ENCODE assay signal across 15 cellular contexts in genomic region chr17:77212833-77213777, GRCh38.
DNase-seq lines count a peak whose midpoint lies in the region; ATAC-seq and TF ChIP-seq lines count a peak whose summit lies in the region.
"Had no signal": no experiment of that assay in that cellular context is flagged by ENCODE, and none has a peak within 500 bp of the region (broad histone marks: within the 10 kb centered on the region; RNA-seq: fewer than 3 reads in every experiment).

No MANE protein-coding gene starts in this region.

- H3K4me3 Mint-ChIP-seq in activated B cell treated with CpG ODN at 0.5 μM for 24 hours = peak overlapping the region; percentile 70
- H3K4me3 Mint-ChIP-seq: activated CD4-positive, alpha-beta T cell treated with anti-CD3 and anti-CD28 coated beads for 36 hours had no signal

- H3K27me3 ChIP-seq in H7 (ENCODE audit: control insufficient read depth, insufficient read depth, low read length) (no peaks in the 10 kb centered on the region), transverse colon (no peaks in the 10 kb centered on the region)
- H3K27me3 ChIP-seq: gastroesophageal sphincter had no signal

- peaks cover 49% of the 10 kb centered on the region for H3K4me1 Mint-ChIP-seq in activated B cell treated with CpG ODN at 0.5 μM for 24 hours
- H3K4me1 Mint-ChIP-seq: activated CD4-positive, alpha-beta T cell treated with anti-CD3 and anti-CD28 coated beads for 36 hours had no signal

- peak overlapping the region; percentile 33 to 71 (median 49) for H3K27ac ChIP-seq in transverse colon
- H3K27ac ChIP-seq: GM23248 had no signal

- intact Hi-C loops in activated B cell treated with CpG ODN at 0.5 μM for 24 hours (cut with micrococcal nuclease) = loop anchor here (1.0 kb wide), 2 partner anchors 34 to 73 kb away; partner anchors contain the start of gene SEC14L1
- intact Hi-C loops in transverse colon (cut with DNase I; ENCODE audit: low total_unique reads) = no loop called here

- DNase-seq in H7 = peak; percentile 56
- no peak for DNase-seq in activated B cell treated with CpG ODN at 0.5 μM for 24 hours
- DNase-seq in left kidney (ENCODE audit: low read depth, low spot score) = peak; percentile 62
- DNase-seq in transverse colon = no peak
- DNase-seq in stimulated activated CD4-positive, alpha-beta T cell treated with anti-CD3 and anti-CD28 coated beads, Interleukin-12 subunit alpha, Interleukin-12 subunit beta, amount 100 ng/mL, for 4 hours = no peak
- DNase-seq in 8988T = no peak
- DNase-seq in activated gamma-delta T cell treated with Interleukin-2 at 50 U/mL for 16 hours = no peak
- DNase-seq: activated CD4-positive, alpha-beta T cell treated with anti-CD3 and anti-CD28 coated beads for 36 hours; GM23248; kidney; naive thymus-derived CD8-positive, alpha-beta T cell; NCI-H1048; NCI-H2227 treated with DMSO at 0.1 percent for 48 hours; PC-3 had no signal

- no peaks in the 10 kb centered on the region for H3K9me3 ChIP-seq in transverse colon
- H3K9me3 ChIP-seq: gastroesophageal sphincter had no signal

- H3K9me3 Mint-ChIP-seq in activated B cell treated with CpG ODN at 0.5 μM for 24 hours = no peaks in the 10 kb centered on the region
- H3K9me3 Mint-ChIP-seq: naive thymus-derived CD8-positive, alpha-beta T cell had no signal

- WGBS in transverse colon (ENCODE audit: low coverage in 1 of 2), 2 donors = 91 to 94% methylated on average over 9 to 36 of the region's 40 CpGs

- no peak for TF ChIP-seq CTCF in activated B cell treated with CpG ODN at 0.5 μM for 24 hours (IDR thresholded peaks at IDR 0.05)
- no peak for TF ChIP-seq CTCF in transverse colon (IDR thresholded peaks at IDR 0.05)

- TF ChIP-seq EP300 in transverse colon (IDR thresholded peaks at IDR 0.05; ENCODE audit: low read depth) = no peak

- peak overlapping the region; percentile 80 for H3K27ac Mint-ChIP-seq in activated B cell treated with CpG ODN at 0.5 μM for 24 hours
- H3K27ac Mint-ChIP-seq: activated CD4-positive, alpha-beta T cell treated with anti-CD3 and anti-CD28 coated beads for 36 hours had no signal

- peaks cover 0 to 17% (median 0%) of the 10 kb centered on the region in 4 donors for H3K4me1 ChIP-seq in transverse colon

- no peak overlapping the region for H3K4me3 ChIP-seq in H7 (ENCODE audit: insufficient read depth, low read depth, low read length)
- H3K4me3 ChIP-seq in transverse colon = no peak overlapping the region
- H3K4me3 ChIP-seq: gastroesophageal sphincter, GM23248 had no signal

- in situ Hi-C loops in transverse colon (cut with MboI; ENCODE audit: low pct_ligation_motif_present in 1 of 4, low pct_unique_long_range_greater_than_20kb in 1 of 4, low sequenced_read_pairs in 3 of 4) = no loop called here

- peaks cover 91% of the 10 kb centered on the region for H3K36me3 Mint-ChIP-seq in activated B cell treated with CpG ODN at 0.5 μM for 24 hours (ENCODE audit: low read depth)

- no peak for TF ChIP-seq POLR2A in transverse colon (IDR thresholded peaks at IDR 0.05)

- POLR2A ChIA-PET in activated B cell treated with CpG ODN at 0.5 μM for 24 hours (lab: Charles Lee) = interaction anchor here (0.6 to 3.3 kb wide), 11 partner anchors 22 to 542 kb away, joined by 3 to 35 read pairs (median 4); partner anchors contain the start of genes MFSD11 and SEC14L1

- CTCF ChIA-PET in activated B cell treated with CpG ODN at 0.5 μM for 24 hours (lab: Charles Lee) = interaction anchor here (1.0 to 1.8 kb wide), 5 partner anchors 9 to 134 kb away, joined by 3 to 6 read pairs (median 3); no protein-coding TSS in a partner anchor

- H3K36me3 ChIP-seq in H7 (replicated peaks; ENCODE audit: control insufficient read depth, insufficient read depth, low read length) = peaks cover 36% of the 10 kb centered on the region
- peaks cover 0 to 54% (median 19%) of the 10 kb centered on the region in 4 donors for H3K36me3 ChIP-seq in transverse colon

- ATAC-seq in activated B cell treated with CpG ODN at 0.5 μM for 24 hours (ENCODE audit: low read depth) = no peak
- ATAC-seq: activated CD4-positive, alpha-beta T cell treated with anti-CD3 and anti-CD28 coated beads for 36 hours; gastroesophageal sphincter; naive thymus-derived CD8-positive, alpha-beta T cell; PC-3 had no signal

- H3K27me3 Mint-ChIP-seq in activated B cell treated with CpG ODN at 0.5 μM for 24 hours = no peaks in the 10 kb centered on the region
- H3K27me3 Mint-ChIP-seq: activated CD4-positive, alpha-beta T cell treated with anti-CD3 and anti-CD28 coated beads for 36 hours; naive thymus-derived CD8-positive, alpha-beta T cell had no signal

Comparison
In these comparisons a context has a peak if more than half of its experiments do, and no peak if none do; other contexts are left out.
1. DNase-seq: peak in H7 (single experiment) and left kidney (single experiment); none in activated B cell treated with CpG ODN at 0.5 μM for 24 hours (single experiment), transverse colon (single experiment), stimulated activated CD4-positive, alpha-beta T cell treated with anti-CD3 and anti-CD28 coated beads, Interleukin-12 subunit alpha, Interleukin-12 subunit beta, amount 100 ng/mL, for 4 hours (single experiment), 8988T (single experiment) and activated gamma-delta T cell treated with Interleukin-2 at 50 U/mL for 16 hours (single experiment).